Comparison of ENCODE assay signal across 18 cellular contexts in the genomic region with DNA sequence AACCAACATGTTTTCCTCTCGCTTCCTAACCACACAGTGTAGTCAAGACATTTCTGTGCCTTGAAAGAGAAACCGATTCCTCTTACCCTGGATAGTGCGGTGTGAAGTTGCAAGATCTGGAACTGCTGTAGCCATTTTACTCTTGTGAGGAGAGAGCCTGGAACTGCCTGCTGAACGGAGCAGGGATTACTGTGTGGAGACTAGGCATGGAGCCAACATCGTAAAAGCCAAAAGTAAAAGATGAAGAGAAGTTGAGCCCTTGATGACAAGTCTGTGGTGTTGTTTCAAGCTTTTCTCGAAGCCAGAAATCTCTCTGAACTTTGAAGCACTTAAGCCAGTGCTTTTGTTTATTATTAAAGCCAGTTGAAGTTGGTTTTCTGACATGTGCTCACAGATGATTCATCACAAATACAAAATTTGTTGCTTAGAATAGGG.
DNase-seq lines count a peak whose midpoint lies in the region; ATAC-seq, FAIRE-seq and TF ChIP-seq lines count a peak whose summit lies in the region.
"Had no signal": no experiment of that assay in that cellular context is flagged by ENCODE, and none has a peak within 500 bp of the region (broad histone marks: within the 10 kb centered on the region; RNA-seq: fewer than 3 reads in every experiment).

No MANE protein-coding gene starts in this region.

- H3K9me3 ChIP-seq in astrocyte (ENCODE audit: insufficient read depth, low read depth, low read length), result no peaks in the 10 kb centered on the region
- no peaks in the 10 kb centered on the region for H3K9me3 ChIP-seq in mucosa of descending colon
- no peaks in the 10 kb centered on the region for H3K9me3 ChIP-seq in effector memory CD4-positive, alpha-beta T cell (ENCODE audit: control insufficient read depth, low read length)
- H3K9me3 ChIP-seq: pancreas, suprapubic skin had no signal

- no peaks in the 10 kb centered on the region for H3K79me2 ChIP-seq in astrocyte (ENCODE audit: insufficient read depth, low read length)

- H3K36me3 ChIP-seq in astrocyte (ENCODE audit: insufficient read depth, low read length), result no peaks in the 10 kb centered on the region
- H3K36me3 ChIP-seq in mucosa of descending colon (ENCODE audit: low read depth), result no peaks in the 10 kb centered on the region
- H3K36me3 ChIP-seq in effector memory CD4-positive, alpha-beta T cell (ENCODE audit: control insufficient read depth, insufficient read depth, low read length), result no peaks in the 10 kb centered on the region
- H3K36me3 ChIP-seq: pancreas, suprapubic skin had no signal

- no peaks in the 10 kb centered on the region for H3K4me1 Mint-ChIP-seq in astrocyte (ENCODE audit: low read depth, unreplicated experiment)
- H3K4me1 Mint-ChIP-seq: activated naive CD8-positive, alpha-beta T cell treated with anti-CD3 and anti-CD28 coated beads for 36 hours; central memory CD8-positive, alpha-beta T cell had no signal

- H3K4me3 ChIP-seq in astrocyte (ENCODE audit: insufficient read depth, low read depth, low read length), result no peak overlapping the region
- H3K4me3 ChIP-seq in mucosa of descending colon, result no peak overlapping the region
- no peak overlapping the region for H3K4me3 ChIP-seq in effector memory CD4-positive, alpha-beta T cell (ENCODE audit: insufficient read depth, low read depth, low read length, poor library complexity, severe bottlenecking)
- H3K4me3 ChIP-seq: pancreas, suprapubic skin had no signal

- H3K27ac ChIP-seq in astrocyte (ENCODE audit: low read depth, low read length), result no peak overlapping the region
- no peak overlapping the region for H3K27ac ChIP-seq in effector memory CD4-positive, alpha-beta T cell (ENCODE audit: insufficient read depth, low read length, poor library complexity, severe bottlenecking)
- H3K27ac ChIP-seq: pancreas, suprapubic skin had no signal

- no peak overlapping the region for H3K9ac ChIP-seq in astrocyte (ENCODE audit: low read length)

- peak; percentile 27 for DNase-seq in DMS79 treated with DMSO at 0.1 percent for 48 hours (lab: John Stamatoyannopoulos, UW)
- peak; percentile 50 for DNase-seq in HT1080 (ENCODE audit: low read depth)
- DNase-seq in astrocyte (ENCODE audit: low read depth), result peak; percentile 15
- DNase-seq in mucosa of descending colon, result peak in 1 of 3 donors; percentile 68
- DNase-seq in effector memory CD4-positive, alpha-beta T cell, result no peak
- no peak for DNase-seq in NAMALWA (ENCODE audit: low spot score)
- DNase-seq in NCI-H1694 (lab: John Stamatoyannopoulos, UW), result no peak
- DNase-seq: activated CD4-positive, alpha-beta T cell treated with anti-CD3 and anti-CD28 coated beads for 4 hours; activated naive CD8-positive, alpha-beta T cell treated with anti-CD3 and anti-CD28 coated beads for 36 hours; MV-4-11; NCI-H526; pancreas had no signal

- no peak for FAIRE-seq in astrocyte (lab: Jason Lieb, UNC)
- FAIRE-seq: endothelial cell of umbilical vein, islet of Langerhans, pancreas had no signal

- no peaks in the 10 kb centered on the region for H3K27me3 ChIP-seq in astrocyte (ENCODE audit: insufficient read depth, low read length)
- no peaks in the 10 kb centered on the region for H3K27me3 ChIP-seq in effector memory CD4-positive, alpha-beta T cell (replicated peaks; ENCODE audit: control insufficient read depth, insufficient read depth, low read length, poor library complexity, severe bottlenecking)
- H3K27me3 ChIP-seq: pancreas, suprapubic skin had no signal

- no peak overlapping the region for H3K4me3 Mint-ChIP-seq in astrocyte (ENCODE audit: unreplicated experiment)
- H3K4me3 Mint-ChIP-seq: activated naive CD8-positive, alpha-beta T cell treated with anti-CD3 and anti-CD28 coated beads for 36 hours; central memory CD8-positive, alpha-beta T cell; T-helper 2 cell treated with Interferon-gamma antibody and Interleukin-4, amounts not matched to agents 5 μg/mL and 100 μg/mL, for 36 hours had no signal

- ATAC-seq in mucosa of descending colon, result peak; percentile 70
- ATAC-seq in HG03175 (IDR thresholded peaks at IDR 0.05; ENCODE audit: unreplicated experiment), result no peak

- no peaks in the 10 kb centered on the region for H3K27me3 Mint-ChIP-seq in astrocyte (ENCODE audit: low read depth, unreplicated experiment)
- H3K27me3 Mint-ChIP-seq: activated naive CD8-positive, alpha-beta T cell treated with anti-CD3 and anti-CD28 coated beads for 36 hours; central memory CD8-positive, alpha-beta T cell had no signal

- no peaks in the 10 kb centered on the region for H3K36me3 Mint-ChIP-seq in astrocyte (ENCODE audit: low read depth, unreplicated experiment)
- H3K36me3 Mint-ChIP-seq: activated naive CD8-positive, alpha-beta T cell treated with anti-CD3 and anti-CD28 coated beads for 36 hours had no signal

- peak overlapping the region; percentile 34 for H2AFZ ChIP-seq in astrocyte (ENCODE audit: low read depth, low read length)

- no peak overlapping the region for H3K4me2 ChIP-seq in astrocyte (ENCODE audit: low read length)

- intact Hi-C loops in mucosa of descending colon (cut with DNase I, micrococcal nuclease), result no loop called here

- no peaks in the 10 kb centered on the region for H4K20me1 ChIP-seq in astrocyte (ENCODE audit: insufficient read depth, low read length)

- TF ChIP-seq CTCF in astrocyte (IDR thresholded peaks at IDR 0.05; ENCODE audit: insufficient read depth, low read depth, low read length) (no peak), mucosa of descending colon (IDR thresholded peaks at IDR 0.05) (no peak)

- H3K4me1 ChIP-seq in astrocyte (ENCODE audit: insufficient read depth, low read length) (no peaks in the 10 kb centered on the region), mucosa of descending colon (ENCODE audit: low read depth) (peaks cover 21% of the 10 kb centered on the region)
- H3K4me1 ChIP-seq in effector memory CD4-positive, alpha-beta T cell (ENCODE audit: control insufficient read depth, insufficient read depth, low read length, poor library complexity, severe bottlenecking), result no peaks in the 10 kb centered on the region
- H3K4me1 ChIP-seq: pancreas, suprapubic skin had no signal

- no peak overlapping the region for H3K27ac Mint-ChIP-seq in astrocyte (ENCODE audit: unreplicated experiment)
- H3K27ac Mint-ChIP-seq: activated naive CD8-positive, alpha-beta T cell treated with anti-CD3 and anti-CD28 coated beads for 36 hours; T-helper 2 cell treated with Interferon-gamma antibody and Interleukin-4, amounts not matched to agents 5 μg/mL and 100 μg/mL, for 36 hours had no signal

- peaks cover 2% of the 10 kb centered on the region for H3K9me3 Mint-ChIP-seq in astrocyte (ENCODE audit: unreplicated experiment)
- H3K9me3 Mint-ChIP-seq: activated naive CD8-positive, alpha-beta T cell treated with anti-CD3 and anti-CD28 coated beads for 36 hours; T-helper 2 cell treated with Interferon-gamma antibody and Interleukin-4, amounts not matched to agents 5 μg/mL and 100 μg/mL, for 36 hours had no signal

Comparison
In these comparisons a context has a peak if more than half of its experiments do, and no peak if none do; other contexts are left out.
1. DNase-seq: peak in DMS79 treated with DMSO at 0.1 percent for 48 hours (single experiment), HT1080 (single experiment) and astrocyte (single experiment); none in effector memory CD4-positive, alpha-beta T cell (0 of 3), NAMALWA (single experiment) and NCI-H1694 (single experiment).